ENCODE assay signal across 17 cellular contexts in the genomic region with DNA sequence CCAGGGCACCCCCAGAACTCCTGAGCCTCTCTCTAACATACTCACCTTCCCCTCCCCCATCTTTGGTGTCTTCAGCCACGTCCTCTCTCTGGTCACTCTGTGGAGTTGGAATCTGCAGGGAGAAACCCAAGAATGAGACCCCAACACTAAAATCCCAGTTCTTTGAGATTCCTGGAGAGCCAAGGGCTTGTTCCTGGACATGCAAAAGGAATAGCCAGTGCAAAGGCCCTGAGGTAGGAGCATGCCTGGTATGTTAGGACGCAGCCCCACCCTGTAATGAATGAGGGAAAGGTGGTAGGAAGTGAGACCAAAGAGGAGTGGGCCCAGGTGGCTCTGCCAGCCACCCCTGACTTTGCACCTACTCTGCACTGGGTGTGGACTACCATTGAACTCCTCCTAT. TPM values are rescaled to one million over a fixed set of nuclear protein-coding genes. Genes with fewer than 3 reads are reported as not detected.
A peak's percentile ranks its signal among the peaks of the same experiment; 100 is the strongest.
DNase-seq lines count a peak whose midpoint lies in the region; ATAC-seq and TF ChIP-seq lines count a peak whose summit lies in the region.
"Had no signal": no experiment of that assay in that cellular context is flagged by ENCODE, and none has a peak within 500 bp of the region (broad histone marks: within the 10 kb centered on the region; RNA-seq: fewer than 3 reads in every experiment).

No MANE protein-coding gene starts in this region.

- no peaks in the 10 kb centered on the region for H3K36me3 ChIP-seq in adrenal gland (replicated peaks in 1 of 2)

- peaks cover 49% of the 10 kb centered on the region for H3K36me3 Mint-ChIP-seq in activated CD8-positive, alpha-beta T cell treated with anti-CD3 and anti-CD28 coated beads for 36 hours (ENCODE audit: low read depth)
- H3K36me3 Mint-ChIP-seq in activated CD8-positive, alpha-beta T cell treated with anti-CD3 and anti-CD28 coated beads, Interleukin-2, amount 10 ng/mL, durations not matched to agents 7 days and 5 days (ENCODE audit: low read depth): peaks cover 66% of the 10 kb centered on the region
- H3K36me3 Mint-ChIP-seq in activated T-helper 1 cell treated with anti-CD3 and anti-CD28 coated beads, Interleukin-12 subunit alpha, Interleukin-12 subunit beta, Interleukin-2, Interleukin-4 antibody, amounts not matched to agents 30 ng/mL and 10 ng/mL and 1 ng/mL, durations not matched to agents 14 hours and 24 hours and 36 hours (ENCODE audit: low read depth): peaks cover 37% of the 10 kb centered on the region
- H3K36me3 Mint-ChIP-seq in naive B cell: peaks cover 18 to 25% of the 10 kb centered on the region in 2 donors

- no peak for TF ChIP-seq POLR2A in adrenal gland (IDR thresholded peaks at IDR 0.05)

- no peaks in the 10 kb centered on the region for H3K27me3 ChIP-seq in adrenal gland
- H3K27me3 ChIP-seq: BLaER1 treated with 17β-estradiol and CSF1 and Interleukin-3, amounts not matched to agents 10 nM and 100 nM had no signal

- no peak overlapping the region for H3K27ac ChIP-seq in adrenal gland
- H3K27ac ChIP-seq: 22Rv1; BLaER1 treated with 17β-estradiol and CSF1 and Interleukin-3, amounts not matched to agents 10 nM and 100 nM; SK-N-MC had no signal

- WGBS in adrenal gland, 4 donors: 96 to 100% (median 100%) methylated on average over 2 of the region's 2 CpGs

- CTCF ChIA-PET in activated CD8-positive, alpha-beta T cell treated with anti-CD3 and anti-CD28 coated beads for 36 hours (lab: Charles Lee): no interaction called here
- CTCF ChIA-PET in activated CD8-positive, alpha-beta T cell treated with anti-CD3 and anti-CD28 coated beads, Interleukin-2, amount 10 ng/mL, durations not matched to agents 7 days and 5 days (lab: Charles Lee): no interaction called here
- CTCF ChIA-PET in HEK293T (lab: Yijun Ruan, JAX): no interaction called here

- no peak overlapping the region for H3K4me3 Mint-ChIP-seq in activated CD8-positive, alpha-beta T cell treated with anti-CD3 and anti-CD28 coated beads for 36 hours
- no peak overlapping the region for H3K4me3 Mint-ChIP-seq in activated CD8-positive, alpha-beta T cell treated with anti-CD3 and anti-CD28 coated beads, Interleukin-2, amount 10 ng/mL, durations not matched to agents 7 days and 5 days
- H3K4me3 Mint-ChIP-seq in activated T-helper 1 cell treated with anti-CD3 and anti-CD28 coated beads, Interleukin-12 subunit alpha, Interleukin-12 subunit beta, Interleukin-2, Interleukin-4 antibody, amounts not matched to agents 30 ng/mL and 10 ng/mL and 1 ng/mL, durations not matched to agents 14 hours and 24 hours and 36 hours: peak overlapping the region; percentile 11
- peak overlapping the region in 5 of 8 donors; percentile 14 to 84 (median 69) for H3K4me3 Mint-ChIP-seq in naive B cell

- peaks cover 30% of the 10 kb centered on the region for H3K4me1 Mint-ChIP-seq in activated CD8-positive, alpha-beta T cell treated with anti-CD3 and anti-CD28 coated beads for 36 hours (ENCODE audit: low read depth)
- peaks cover 47% of the 10 kb centered on the region for H3K4me1 Mint-ChIP-seq in activated CD8-positive, alpha-beta T cell treated with anti-CD3 and anti-CD28 coated beads, Interleukin-2, amount 10 ng/mL, durations not matched to agents 7 days and 5 days (ENCODE audit: low read depth)
- peaks cover 33% of the 10 kb centered on the region for H3K4me1 Mint-ChIP-seq in activated T-helper 1 cell treated with anti-CD3 and anti-CD28 coated beads, Interleukin-12 subunit alpha, Interleukin-12 subunit beta, Interleukin-2, Interleukin-4 antibody, amounts not matched to agents 30 ng/mL and 10 ng/mL and 1 ng/mL, durations not matched to agents 14 hours and 24 hours and 36 hours (ENCODE audit: low read depth)
- peaks cover 20 to 52% (median 27%) of the 10 kb centered on the region in 3 donors for H3K4me1 Mint-ChIP-seq in naive B cell

- TF ChIP-seq CTCF in activated CD8-positive, alpha-beta T cell treated with anti-CD3 and anti-CD28 coated beads for 36 hours (IDR thresholded peaks at IDR 0.05): no peak
- TF ChIP-seq CTCF in adrenal gland (IDR thresholded peaks at IDR 0.05): no peak

- H3K9me3 ChIP-seq in adrenal gland (replicated peaks in 1 of 3): no peaks in the 10 kb centered on the region
- H3K9me3 ChIP-seq: BLaER1 treated with 17β-estradiol and CSF1 and Interleukin-3, amounts not matched to agents 10 nM and 100 nM had no signal

- H3K27me3 Mint-ChIP-seq in activated CD8-positive, alpha-beta T cell treated with anti-CD3 and anti-CD28 coated beads for 36 hours: no peaks in the 10 kb centered on the region
- H3K27me3 Mint-ChIP-seq in activated CD8-positive, alpha-beta T cell treated with anti-CD3 and anti-CD28 coated beads, Interleukin-2, amount 10 ng/mL, durations not matched to agents 7 days and 5 days (ENCODE audit: low read depth): no peaks in the 10 kb centered on the region
- no peaks in the 10 kb centered on the region for H3K27me3 Mint-ChIP-seq in activated T-helper 1 cell treated with anti-CD3 and anti-CD28 coated beads, Interleukin-12 subunit alpha, Interleukin-12 subunit beta, Interleukin-2, Interleukin-4 antibody, amounts not matched to agents 30 ng/mL and 10 ng/mL and 1 ng/mL, durations not matched to agents 14 hours and 24 hours and 36 hours (ENCODE audit: insufficient read depth)
- no peaks in the 10 kb centered on the region for H3K27me3 Mint-ChIP-seq in naive B cell

- no peak overlapping the region for H3K4me3 ChIP-seq in adrenal gland
- H3K4me3 ChIP-seq: BLaER1 treated with 17β-estradiol and CSF1 and Interleukin-3, amounts not matched to agents 10 nM and 100 nM; SK-N-MC had no signal

- ATAC-seq in activated CD8-positive, alpha-beta T cell treated with anti-CD3 and anti-CD28 coated beads for 36 hours: no peak
- no peak for ATAC-seq in activated CD8-positive, alpha-beta T cell treated with anti-CD3 and anti-CD28 coated beads, Interleukin-2, amount 10 ng/mL, durations not matched to agents 7 days and 5 days
- ATAC-seq in naive B cell (ENCODE audit: low read depth in 2 of 2): no peak
- ATAC-seq: HCT116, Right ventricle myocardium inferior had no signal

- H3K9me3 Mint-ChIP-seq in activated CD8-positive, alpha-beta T cell treated with anti-CD3 and anti-CD28 coated beads for 36 hours: no peaks in the 10 kb centered on the region
- no peaks in the 10 kb centered on the region for H3K9me3 Mint-ChIP-seq in activated CD8-positive, alpha-beta T cell treated with anti-CD3 and anti-CD28 coated beads, Interleukin-2, amount 10 ng/mL, durations not matched to agents 7 days and 5 days (ENCODE audit: insufficient read depth)
- H3K9me3 Mint-ChIP-seq in activated T-helper 1 cell treated with anti-CD3 and anti-CD28 coated beads, Interleukin-12 subunit alpha, Interleukin-12 subunit beta, Interleukin-2, Interleukin-4 antibody, amounts not matched to agents 30 ng/mL and 10 ng/mL and 1 ng/mL, durations not matched to agents 14 hours and 24 hours and 36 hours: no peaks in the 10 kb centered on the region
- H3K9me3 Mint-ChIP-seq in naive B cell: no peaks in the 10 kb centered on the region

- intact Hi-C loops in activated CD8-positive, alpha-beta T cell treated with anti-CD3 and anti-CD28 coated beads for 36 hours (cut with micrococcal nuclease): no loop called here
- intact Hi-C loops in activated T-helper 1 cell treated with anti-CD3 and anti-CD28 coated beads, Interleukin-12 subunit alpha, Interleukin-12 subunit beta, Interleukin-2, Interleukin-4 antibody, amounts not matched to agents 30 ng/mL and 10 ng/mL and 1 ng/mL, durations not matched to agents 14 hours and 24 hours and 36 hours (cut with micrococcal nuclease): no loop called here
- intact Hi-C loops in adrenal gland (cut with DNase I): no loop called here

- no peak overlapping the region for H3K27ac Mint-ChIP-seq in activated CD8-positive, alpha-beta T cell treated with anti-CD3 and anti-CD28 coated beads for 36 hours
- no peak overlapping the region for H3K27ac Mint-ChIP-seq in activated CD8-positive, alpha-beta T cell treated with anti-CD3 and anti-CD28 coated beads, Interleukin-2, amount 10 ng/mL, durations not matched to agents 7 days and 5 days
- H3K27ac Mint-ChIP-seq in activated T-helper 1 cell treated with anti-CD3 and anti-CD28 coated beads, Interleukin-12 subunit alpha, Interleukin-12 subunit beta, Interleukin-2, Interleukin-4 antibody, amounts not matched to agents 30 ng/mL and 10 ng/mL and 1 ng/mL, durations not matched to agents 14 hours and 24 hours and 36 hours: no peak overlapping the region
- no peak overlapping the region for H3K27ac Mint-ChIP-seq in naive B cell

- POLR2A ChIA-PET in activated CD8-positive, alpha-beta T cell treated with anti-CD3 and anti-CD28 coated beads for 36 hours (lab: Charles Lee): no interaction called here
- POLR2A ChIA-PET in activated CD8-positive, alpha-beta T cell treated with anti-CD3 and anti-CD28 coated beads, Interleukin-2, amount 10 ng/mL, durations not matched to agents 7 days and 5 days (lab: Charles Lee): interaction anchor here (0.6 to 1.3 kb wide), 2 partner anchors 13 to 279 kb away, joined by 3 to 4 read pairs; no protein-coding TSS in a partner anchor
- POLR2A ChIA-PET in HEK293T (lab: Yijun Ruan, JAX): no interaction called here

- peak; percentile 25 for DNase-seq in activated CD8-positive, alpha-beta T cell treated with anti-CD3 and anti-CD28 coated beads for 36 hours
- no peak for DNase-seq in activated CD8-positive, alpha-beta T cell treated with anti-CD3 and anti-CD28 coated beads, Interleukin-2, amount 10 ng/mL, durations not matched to agents 7 days and 5 days
- DNase-seq in activated T-helper 1 cell treated with anti-CD3 and anti-CD28 coated beads, Interleukin-12 subunit alpha, Interleukin-12 subunit beta, Interleukin-2, Interleukin-4 antibody, amounts not matched to agents 30 ng/mL and 10 ng/mL and 1 ng/mL, durations not matched to agents 14 hours and 24 hours and 36 hours (ENCODE audit: low spot score): no peak
- no peak for DNase-seq in naive B cell
- DNase-seq in HEK293T (ENCODE audit: extremely low spot score): no peak
- no peak for DNase-seq in dermis blood vessel endothelial cell
- DNase-seq in adrenal gland: no peak
- no peak for DNase-seq in central memory CD4-positive, alpha-beta T cell
- DNase-seq: KBM-7, NCI-H1092, NCI-H748 treated with DMSO at 0.1 percent for 48 hours had no signal

- peaks cover 0 to 12% of the 10 kb centered on the region in 2 donors for H3K4me1 ChIP-seq in adrenal gland (replicated peaks in 1 of 2)

RNA-seq across cellular contexts. Expression of gene LPAR2, which starts 2.4 kb away (rescaled TPM):
- total RNA-seq in activated CD8-positive, alpha-beta T cell treated with anti-CD3 and anti-CD28 coated beads for 36 hours: 10 to 100 TPM; 26.6 to 28.2 TPM
- 10 to 100 TPM; 44.8 to 50.8 TPM for total RNA-seq in activated CD8-positive, alpha-beta T cell treated with anti-CD3 and anti-CD28 coated beads, Interleukin-2, amount 10 ng/mL, durations not matched to agents 7 days and 5 days
- 25.8 and 27.4 TPM in 2 replicates for total RNA-seq in activated T-helper 1 cell treated with anti-CD3 and anti-CD28 coated beads, Interleukin-12 subunit alpha, Interleukin-12 subunit beta, Interleukin-2, Interleukin-4 antibody, amounts not matched to agents 30 ng/mL and 10 ng/mL and 1 ng/mL, durations not matched to agents 14 hours and 24 hours and 36 hours
- polyA plus RNA-seq in naive B cell (ENCODE audit: low read depth in 6 of 6): 10 to 100 TPM in 2 of 6 donors, 1 to 10 TPM in 4; 6.1 to 13.0 (median 8.4) TPM
- total RNA-seq in dermis blood vessel endothelial cell: 0.42 and 1.0 TPM in 2 replicates
- 1 to 10 TPM in 7 of 8 donors, under 1 TPM in 1; 0.95 to 5.1 (median 3.9) TPM for total RNA-seq in adrenal gland
- polyA plus RNA-seq in adrenal gland: 10 to 100 TPM in 1 of 3 donors, 1 to 10 TPM in 1, under 1 TPM in 1; 0.93 to 10.5 (median 3.8) TPM

RNA-seq across cellular contexts. Expression of gene PBX4, which starts 11.9 kb away (rescaled TPM):
- total RNA-seq in activated CD8-positive, alpha-beta T cell treated with anti-CD3 and anti-CD28 coated beads for 36 hours: 10 to 100 TPM; 13.8 to 15.6 TPM
- total RNA-seq in activated CD8-positive, alpha-beta T cell treated with anti-CD3 and anti-CD28 coated beads, Interleukin-2, amount 10 ng/mL, durations not matched to agents 7 days and 5 days: 10 to 100 TPM; 33.8 to 34.1 TPM
- 28.0 and 29.6 TPM in 2 replicates for total RNA-seq in activated T-helper 1 cell treated with anti-CD3 and anti-CD28 coated beads, Interleukin-12 subunit alpha, Interleukin-12 subunit beta, Interleukin-2, Interleukin-4 antibody, amounts not matched to agents 30 ng/mL and 10 ng/mL and 1 ng/mL, durations not matched to agents 14 hours and 24 hours and 36 hours
- polyA plus RNA-seq in naive B cell (ENCODE audit: low read depth in 6 of 6): under 1 TPM in 2 of 6 donors, not detected in 4; 0.26 to 0.31 TPM
- 0.05 TPM in 1 of 2 replicates, not detected in the other for total RNA-seq in dermis blood vessel endothelial cell
- under 1 TPM in 5 of 8 donors, not detected in 3; 0.28 to 0.86 (median 0.54) TPM for total RNA-seq in adrenal gland
- 1 to 10 TPM in 2 of 3 donors, not detected in 1; 2.9 to 6.3 TPM for polyA plus RNA-seq in adrenal gland
- total RNA-seq: HT1080, Right ventricle myocardium inferior had no signal

RNA-seq across cellular contexts. Expression of gene GMIP, which starts 13.0 kb away (rescaled TPM):
- total RNA-seq in activated CD8-positive, alpha-beta T cell treated with anti-CD3 and anti-CD28 coated beads for 36 hours: 10 to 100 TPM; 57.3 to 59.9 TPM
- total RNA-seq in activated CD8-positive, alpha-beta T cell treated with anti-CD3 and anti-CD28 coated beads, Interleukin-2, amount 10 ng/mL, durations not matched to agents 7 days and 5 days: 100 to 1,000 TPM in 1 of 2 experiments, 10 to 100 TPM in 1; 96.7 to 104 TPM
- total RNA-seq in activated T-helper 1 cell treated with anti-CD3 and anti-CD28 coated beads, Interleukin-12 subunit alpha, Interleukin-12 subunit beta, Interleukin-2, Interleukin-4 antibody, amounts not matched to agents 30 ng/mL and 10 ng/mL and 1 ng/mL, durations not matched to agents 14 hours and 24 hours and 36 hours: 67.8 and 71.6 TPM in 2 replicates
- polyA plus RNA-seq in naive B cell (ENCODE audit: low read depth in 6 of 6) (10 to 100 TPM; 41.4 to 79.9 (median 49.1) TPM), adrenal gland (10 to 100 TPM in 1 of 3 donors, 1 to 10 TPM in 2; 2.7 to 13.8 (median 3.2) TPM)
- total RNA-seq in dermis blood vessel endothelial cell (6.5 and 12.6 TPM in 2 replicates), adrenal gland (10 to 100 TPM in 5 of 8 donors, 1 to 10 TPM in 3; 5.6 to 17.0 (median 10.6) TPM)

RNA-seq across cellular contexts. Expression of gene ATP13A1, which starts 33.0 kb away (rescaled TPM):
- 10 to 100 TPM; 52.4 to 53.1 TPM for total RNA-seq in activated CD8-positive, alpha-beta T cell treated with anti-CD3 and anti-CD28 coated beads for 36 hours
- total RNA-seq in activated CD8-positive, alpha-beta T cell treated with anti-CD3 and anti-CD28 coated beads, Interleukin-2, amount 10 ng/mL, durations not matched to agents 7 days and 5 days: 10 to 100 TPM; 78.6 to 78.8 TPM
- 101 and 104 TPM in 2 replicates for total RNA-seq in activated T-helper 1 cell treated with anti-CD3 and anti-CD28 coated beads, Interleukin-12 subunit alpha, Interleukin-12 subunit beta, Interleukin-2, Interleukin-4 antibody, amounts not matched to agents 30 ng/mL and 10 ng/mL and 1 ng/mL, durations not matched to agents 14 hours and 24 hours and 36 hours
- polyA plus RNA-seq in naive B cell (ENCODE audit: low read depth in 6 of 6): 10 to 100 TPM; 13.2 to 59.0 (median 17.5) TPM
- total RNA-seq in dermis blood vessel endothelial cell: 36.8 and 188 TPM in 2 replicates
- total RNA-seq in adrenal gland: 100 to 1,000 TPM in 4 of 8 donors, 10 to 100 TPM in 4; 51.6 to 195 (median 97.2) TPM
- 100 to 1,000 TPM in 2 of 3 donors, 10 to 100 TPM in 1; 18.7 to 132 (median 103) TPM for polyA plus RNA-seq in adrenal gland

RNA-seq across cellular contexts. Expression of gene ZNF101, which starts 38.2 kb away (rescaled TPM):
- 10 to 100 TPM; 82.5 to 85.2 TPM for total RNA-seq in activated CD8-positive, alpha-beta T cell treated with anti-CD3 and anti-CD28 coated beads for 36 hours
- total RNA-seq in activated CD8-positive, alpha-beta T cell treated with anti-CD3 and anti-CD28 coated beads, Interleukin-2, amount 10 ng/mL, durations not matched to agents 7 days and 5 days: 10 to 100 TPM; 74.2 to 87.8 TPM
- total RNA-seq in activated T-helper 1 cell treated with anti-CD3 and anti-CD28 coated beads, Interleukin-12 subunit alpha, Interleukin-12 subunit beta, Interleukin-2, Interleukin-4 antibody, amounts not matched to agents 30 ng/mL and 10 ng/mL and 1 ng/mL, durations not matched to agents 14 hours and 24 hours and 36 hours: 48.2 and 54.9 TPM in 2 replicates
- polyA plus RNA-seq in naive B cell (ENCODE audit: low read depth in 6 of 6) (10 to 100 TPM; 29.2 to 66.9 (median 37.4) TPM), adrenal gland (10 to 100 TPM in 1 of 3 donors, 1 to 10 TPM in 2; 6.0 to 11.8 (median 6.2) TPM)
- total RNA-seq in dermis blood vessel endothelial cell (15.9 and 20.4 TPM in 2 replicates), adrenal gland (1 to 10 TPM; 1.3 to 9.8 (median 6.8) TPM)

Comparison
In these comparisons a context has a peak if more than half of its experiments do, and no peak if none do; other contexts are left out.
1. H3K4me3 Mint-ChIP-seq: peak in activated T-helper 1 cell treated with anti-CD3 and anti-CD28 coated beads, Interleukin-12 subunit alpha, Interleukin-12 subunit beta, Interleukin-2, Interleukin-4 antibody, amounts not matched to agents 30 ng/mL and 10 ng/mL and 1 ng/mL, durations not matched to agents 14 hours and 24 hours and 36 hours (single experiment) and naive B cell (5 of 8); none in activated CD8-positive, alpha-beta T cell treated with anti-CD3 and anti-CD28 coated beads for 36 hours (single experiment) and activated CD8-positive, alpha-beta T cell treated with anti-CD3 and anti-CD28 coated beads, Interleukin-2, amount 10 ng/mL, durations not matched to agents 7 days and 5 days (single experiment).
2. RNA of gene PBX4, which starts 11.9 kb away (total RNA-seq): 33.8 to 34.1 TPM in activated CD8-positive, alpha-beta T cell treated with anti-CD3 and anti-CD28 coated beads, Interleukin-2, amount 10 ng/mL, durations not matched to agents 7 days and 5 days, 28.0 to 29.6 TPM in activated T-helper 1 cell treated with anti-CD3 and anti-CD28 coated beads, Interleukin-12 subunit alpha, Interleukin-12 subunit beta, Interleukin-2, Interleukin-4 antibody, amounts not matched to agents 30 ng/mL and 10 ng/mL and 1 ng/mL, durations not matched to agents 14 hours and 24 hours and 36 hours and 13.8 to 15.6 TPM in activated CD8-positive, alpha-beta T cell treated with anti-CD3 and anti-CD28 coated beads for 36 hours; 0.28 to 0.86 TPM in adrenal gland and 0.05 TPM in dermis blood vessel endothelial cell; every median in the first group is over 4 times any median in the second.